Comparison of ENCODE assay signal across 24 cellular contexts in genomic region chr20:5864428-5864827, GRCh38. TPM values are rescaled to one million over a fixed set of nuclear protein-coding genes. Genes with fewer than 3 reads are reported as not detected.
DNase-seq lines count a peak whose midpoint lies in the region; ATAC-seq and TF ChIP-seq lines count a peak whose summit lies in the region.
"Had no signal": no experiment of that assay in that cellular context is flagged by ENCODE, and none has a peak within 500 bp of the region (broad histone marks: within the 10 kb centered on the region; RNA-seq: fewer than 3 reads in every experiment).

No MANE protein-coding gene starts in this region.

- H3K4me1 ChIP-seq in left ventricle myocardium inferior (peaks cover 46% of the 10 kb centered on the region), gastrocnemius medialis (peaks cover 43 to 48% of the 10 kb centered on the region in 2 donors)
- H3K4me1 ChIP-seq: Caco-2, HAP-1, Peyer's patch had no signal

- intact Hi-C loops in left ventricle myocardium inferior (cut with micrococcal nuclease) = no loop called here
- intact Hi-C loops in Right ventricle myocardium superior (cut with DNase I) = no loop called here
- intact Hi-C loops in gastrocnemius medialis (cut with DNase I; ENCODE audit: low total_unique reads) = no loop called here

- ATAC-seq in Right ventricle myocardium superior (ENCODE audit: poor library complexity) (no peak), gastrocnemius medialis (peak in 1 of 2 donors; percentile 18), HG02798 (IDR thresholded peaks at IDR 0.05; ENCODE audit: poor library complexity, unreplicated experiment) (no peak)
- ATAC-seq: activated T-cell treated with anti-CD3 and anti-CD28 coated beads, Interleukin-2, amount 50 U/mL, for 4 hours; stimulated activated naive B cell treated with anti-CD40 and anti-IgM and Interleukin-4, amounts not matched to agents 10 μg/mL and 1 μg/mL and 100 μg/mL, for 72 hours had no signal

- H3K36me3 ChIP-seq in left ventricle myocardium inferior (no peaks in the 10 kb centered on the region), gastrocnemius medialis (no peaks in the 10 kb centered on the region)
- H3K36me3 ChIP-seq: HAP-1, Peyer's patch, SJSA1 had no signal

- TF ChIP-seq CTCF in left ventricle myocardium inferior (IDR thresholded peaks at IDR 0.05; ENCODE audit: borderline replicate concordance) = no peak
- no peak for TF ChIP-seq CTCF in gastrocnemius medialis (IDR thresholded peaks at IDR 0.05 in 4 of 5, conservative IDR thresholded peaks at IDR 0.05 in 1 of 5)

- in situ Hi-C loops in gastrocnemius medialis (cut with MboI; ENCODE audit: low sequenced_read_pairs in 4 of 4) = no loop called here

- H3K27me3 ChIP-seq in left ventricle myocardium inferior (ENCODE audit: low read depth) = no peaks in the 10 kb centered on the region
- no peaks in the 10 kb centered on the region for H3K27me3 ChIP-seq in gastrocnemius medialis
- H3K27me3 ChIP-seq: Peyer's patch, SJSA1, spleen, testis had no signal

- H3K27ac ChIP-seq in left ventricle myocardium inferior (replicated peaks) = peak overlapping the region; percentile 9
- H3K27ac ChIP-seq in gastrocnemius medialis = peak overlapping the region; percentile 81 to 92 (median 90)
- H3K27ac ChIP-seq: lower lobe of right lung, Peyer's patch, testis had no signal

- H3K9me3 ChIP-seq in left ventricle myocardium inferior (replicated peaks) = no peaks in the 10 kb centered on the region
- H3K9me3 ChIP-seq in gastrocnemius medialis = no peaks in the 10 kb centered on the region
- H3K9me3 ChIP-seq: Caco-2, HAP-1, lower lobe of right lung, Peyer's patch, SJSA1, spleen, testis had no signal

- TF ChIP-seq POLR2A in gastrocnemius medialis (IDR thresholded peaks at IDR 0.05) = no peak

- H3K4me3 ChIP-seq in left ventricle myocardium inferior = no peak overlapping the region
- H3K4me3 ChIP-seq in gastrocnemius medialis = no peak overlapping the region
- H3K4me3 ChIP-seq: HAP-1, lower lobe of right lung, Peyer's patch, SJSA1, testis had no signal

- DNase-seq in left ventricle myocardium inferior (no peak), Right ventricle myocardium superior (no peak), NCI-H69 (lab: John Stamatoyannopoulos, UW) (peak; percentile 88), cerebellar cortex (ENCODE audit: low spot score) (peak; percentile 98), gastrocnemius medialis (peak in 1 of 2 donors; percentile 25), DMS114 treated with DMSO at 0.1 percent for 48 hours (lab: John Stamatoyannopoulos, UW; ENCODE audit: unreplicated experiment) (no peak), COLO668 (lab: John Stamatoyannopoulos, UW; ENCODE audit: unreplicated experiment) (no peak)
- DNase-seq: activated CD4-positive, alpha-beta T cell treated with anti-CD3 and anti-CD28 coated beads for 4 hours; activated naive CD4-positive, alpha-beta T cell; activated T-cell treated with anti-CD3 and anti-CD28 coated beads, Interleukin-2, amount 50 U/mL, for 4 hours; Caco-2; kidney; lower lobe of right lung; NCI-H2029 treated with DMSO at 0.1 percent for 48 hours; Peyer's patch; spleen; stimulated activated CD4-positive, alpha-beta T cell treated with anti-CD3 and anti-CD28 coated beads, Interleukin-2, amount 100 ng/mL, for 48 hours; stimulated activated naive B cell treated with anti-CD40 and anti-IgM and Interleukin-4, amounts not matched to agents 10 μg/mL and 1 μg/mL and 100 μg/mL, for 72 hours; testis had no signal

RNA-seq across cellular contexts. Expression of gene CHGB, which starts 46.9 kb away (rescaled TPM):
- total RNA-seq in left ventricle myocardium inferior = 10.6 TPM
- 7.7 TPM for total RNA-seq in Right ventricle myocardium superior
- total RNA-seq in gastrocnemius medialis = 10 to 100 TPM in 1 of 4 donors, 1 to 10 TPM in 2, under 1 TPM in 1; 0.25 to 35.6 (median 4.8) TPM
- total RNA-seq: glomerular endothelial cell, osteoblast, SJSA1 had no signal

Comparison
In these comparisons a context has a peak if more than half of its experiments do, and no peak if none do; other contexts are left out.
1. DNase-seq: peak in NCI-H69 (single experiment) and cerebellar cortex (single experiment); none in left ventricle myocardium inferior (single experiment), Right ventricle myocardium superior (single experiment), DMS114 treated with DMSO at 0.1 percent for 48 hours (single experiment) and COLO668 (single experiment).